12 cellular contexts compared by ENCODE assay signal in the genomic region with DNA sequence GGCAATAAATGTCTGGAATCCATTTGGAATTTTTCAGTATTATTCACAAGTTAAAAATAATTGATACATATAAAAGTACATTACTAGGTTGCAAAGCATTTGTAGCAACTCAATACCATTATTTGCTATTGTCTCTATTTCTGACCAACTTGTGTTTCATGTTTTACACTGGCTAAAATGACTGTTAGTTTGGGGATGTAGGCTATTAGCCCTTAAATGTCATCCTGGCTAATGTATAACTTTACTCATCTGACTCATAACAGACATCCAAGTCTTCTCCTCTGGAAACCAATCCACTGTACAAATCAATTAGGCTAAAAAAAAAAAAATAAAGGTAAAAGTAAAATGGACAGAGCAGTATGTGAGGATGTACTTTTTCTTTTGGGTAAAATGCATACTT. TPM values are rescaled to one million over a fixed set of nuclear protein-coding genes. Genes with fewer than 3 reads are reported as not detected.
DNase-seq lines count a peak whose midpoint lies in the region; ATAC-seq and TF ChIP-seq lines count a peak whose summit lies in the region.
"Had no signal": no experiment of that assay in that cellular context is flagged by ENCODE, and none has a peak within 500 bp of the region (broad histone marks: within the 10 kb centered on the region; RNA-seq: fewer than 3 reads in every experiment).

No MANE protein-coding gene starts in this region.

- no peaks in the 10 kb centered on the region for H3K9me2 ChIP-seq in GM23248 (ENCODE audit: insufficient read depth)

- H3K4me2 ChIP-seq in GM23248 (ENCODE audit: unreplicated experiment): no peak overlapping the region

- peaks cover 18% of the 10 kb centered on the region for H3K4me1 ChIP-seq in GM23248 (ENCODE audit: insufficient read depth)

- no peaks in the 10 kb centered on the region for H4K20me1 ChIP-seq in GM23248 (ENCODE audit: insufficient read depth)

- peak; percentile 66 for ATAC-seq in GM18508 (IDR thresholded peaks at IDR 0.05; ENCODE audit: insufficient read depth, unreplicated experiment)
- peak; percentile 37 for ATAC-seq in HG03457 (IDR thresholded peaks at IDR 0.05; ENCODE audit: unreplicated experiment)
- no peak for ATAC-seq in GM19035 (IDR thresholded peaks at IDR 0.05; ENCODE audit: unreplicated experiment)
- ATAC-seq in HG02763 (IDR thresholded peaks at IDR 0.05; ENCODE audit: unreplicated experiment): no peak

- H3K27ac ChIP-seq in GM23248: no peak overlapping the region
- H3K27ac ChIP-seq: brain microvascular endothelial cell, thoracic aorta had no signal

- DNase-seq in GM23248: peak; percentile 31
- DNase-seq in kidney epithelial cell (ENCODE audit: low read depth): peak; percentile 60
- no peak for DNase-seq in DMS153 treated with DMSO at 0.1 percent for 48 hours (lab: John Stamatoyannopoulos, UW; ENCODE audit: unreplicated experiment)
- DNase-seq in NCI-H1048 (lab: John Stamatoyannopoulos, UW): no peak
- DNase-seq: brain microvascular endothelial cell; NCI-H510A treated with DMSO at 0.1 percent for 48 hours; stimulated activated CD4-positive, alpha-beta T cell treated with anti-CD3 and anti-CD28 coated beads, Interleukin-4, amount 100 ng/mL, for 4 hours had no signal

- H3K4me3 ChIP-seq in GM23248 (0 out of 2 replicates have a peak overlapping the region, but pooled peaks have one; percentile 10), kidney epithelial cell (ENCODE audit: low read depth, low read length) (no peak overlapping the region)
- H3K4me3 ChIP-seq: thoracic aorta had no signal

- in situ Hi-C loops in GM23248 (cut with MboI): no loop called here

- no peak for TF ChIP-seq CTCF in kidney epithelial cell (IDR thresholded peaks at IDR 0.05; ENCODE audit: insufficient read depth, low read length, poor library complexity, severe bottlenecking)

- no peak overlapping the region for H3K9ac ChIP-seq in GM23248

- no peaks in the 10 kb centered on the region for H3K79me2 ChIP-seq in GM23248 (ENCODE audit: insufficient read depth)

- H3K9me3 ChIP-seq in GM23248 (ENCODE audit: low read depth): no peaks in the 10 kb centered on the region
- H3K9me3 ChIP-seq: thoracic aorta had no signal

- no peak overlapping the region for H2AFZ ChIP-seq in GM23248

- H3K36me3 ChIP-seq in GM23248 (ENCODE audit: low read depth) (no peaks in the 10 kb centered on the region), kidney epithelial cell (ENCODE audit: control insufficient read depth, insufficient read depth, low read length) (no peaks in the 10 kb centered on the region)
- H3K36me3 ChIP-seq: brain microvascular endothelial cell, thoracic aorta had no signal

- H3F3A ChIP-seq in GM23248 (ENCODE audit: insufficient read depth): peaks cover 15% of the 10 kb centered on the region

- H3K27me3 ChIP-seq in GM23248 (replicated peaks; ENCODE audit: insufficient read depth) (no peaks in the 10 kb centered on the region), kidney epithelial cell (ENCODE audit: control insufficient read depth, insufficient read depth, low read length) (no peaks in the 10 kb centered on the region)
- H3K27me3 ChIP-seq: brain microvascular endothelial cell had no signal

RNA-seq across cellular contexts. Expression of a gene that starts 20.7 kb away (rescaled TPM):
- total RNA-seq in GM23248 (2014; rRNA removed; shearing (Covaris generic)): 3.8 and 4.2 TPM in 2 replicates
- 2.1 and 2.3 TPM in 2 replicates for polyA plus RNA-seq in GM23248 (2016; fragmentation: Nextera tagmentation; extraction: Ambion mirVana)
- total RNA-seq in kidney epithelial cell: 10.0 and 11.1 TPM in 2 replicates

Comparison
In these comparisons a context has a peak if more than half of its experiments do, and no peak if none do; other contexts are left out.
1. ATAC-seq: peak in GM18508 (single experiment) and HG03457 (single experiment); none in GM19035 (single experiment) and HG02763 (single experiment).
2. DNase-seq: peak in GM23248 (single experiment) and kidney epithelial cell (single experiment); none in DMS153 treated with DMSO at 0.1 percent for 48 hours (single experiment) and NCI-H1048 (single experiment).